Comparison of ENCODE assay signal across 9 cellular contexts in genomic region chr2:39620067-39620466, GRCh38. TPM values are rescaled to one million over a fixed set of nuclear protein-coding genes. Genes with fewer than 3 reads are reported as not detected.
DNase-seq lines count a peak whose midpoint lies in the region; ATAC-seq and TF ChIP-seq lines count a peak whose summit lies in the region.
"Had no signal": no experiment of that assay in that cellular context is flagged by ENCODE, and none has a peak within 500 bp of the region (broad histone marks: within the 10 kb centered on the region; RNA-seq: fewer than 3 reads in every experiment).

No MANE protein-coding gene starts in this region.

- H3K4me1 ChIP-seq in SK-N-SH (ENCODE audit: control insufficient read depth in 1 of 2, insufficient read depth in 2 of 2, low read depth in 1 of 2, low read length in 1 of 2), result peaks cover 3 to 8% of the 10 kb centered on the region in 2 experiments; a peak in 2 of 4 replicates
- H3K4me1 ChIP-seq in thyroid gland, result peaks cover 11 to 22% of the 10 kb centered on the region in 2 donors

- no peaks in the 10 kb centered on the region for H3K9me2 ChIP-seq in SK-N-SH

- peak; percentile 1 for DNase-seq in activated T-cell treated with anti-CD3 and anti-CD28 coated beads for 24 hours (ENCODE audit: low read depth)
- DNase-seq in activated T-cell treated with anti-CD3 and anti-CD28 coated beads, Interleukin-2, amount 50 U/mL, for 24 hours, result no peak
- DNase-seq in SK-N-SH, result peak; percentile 27
- peak; percentile 65 for DNase-seq in Right ventricle myocardium superior
- DNase-seq in thyroid gland, result peak; percentile 64 to 67
- DNase-seq in DMS79 treated with DMSO at 0.1 percent for 48 hours (lab: John Stamatoyannopoulos, UW), result no peak

- CTCF ChIA-PET in SK-N-SH (lab: Yijun Ruan, JAX), result interaction anchor here (1.2 kb wide), 1 partner anchor 12 kb away, joined by 3 read pairs; no protein-coding TSS in a partner anchor

- WGBS in SK-N-SH (ENCODE audit: low lambda C conversion rate), result 46% methylated on average over 6 of the region's 6 CpGs
- 32 to 35% methylated on average over 6 of the region's 6 CpGs for WGBS in thyroid gland, 2 donors

- no peaks in the 10 kb centered on the region for H4K20me1 ChIP-seq in SK-N-SH (ENCODE audit: insufficient read depth)

- POLR2A ChIA-PET in SK-N-SH (lab: Yijun Ruan, JAX), result no interaction called here

- no peaks in the 10 kb centered on the region for H3K36me3 ChIP-seq in SK-N-SH (replicated peaks in 1 of 2; ENCODE audit: control insufficient read depth in 1 of 2, insufficient read depth in 2 of 2, low read length in 1 of 2)
- no peaks in the 10 kb centered on the region for H3K36me3 ChIP-seq in thyroid gland

- no peak for TF ChIP-seq RAD21 in SK-N-SH (IDR thresholded peaks at IDR 0.05; ENCODE audit: low read length)

- peak overlapping the region; percentile 10; the same call in 1 of the 2 replicates for H2AFZ ChIP-seq in SK-N-SH (ENCODE audit: low read depth)

- H3K4me1 Mint-ChIP-seq in activated T-cell treated with anti-CD3 and anti-CD28 coated beads, Interleukin-2, amount 50 U/mL, for 24 hours (ENCODE audit: low read depth), result peaks cover 6% of the 10 kb centered on the region

- H3F3A ChIP-seq in SK-N-SH (replicated peaks; ENCODE audit: insufficient read depth), result no peaks in the 10 kb centered on the region

- H3K27me3 ChIP-seq in SK-N-SH (ENCODE audit: insufficient read depth), result no peaks in the 10 kb centered on the region; the same call in 1 of the 2 replicates
- H3K27me3 ChIP-seq in thyroid gland, result no peaks in the 10 kb centered on the region

- H3K4me3 ChIP-seq in SK-N-SH (ENCODE audit: low read depth in 2 of 2, low read length in 1 of 2) (no peak overlapping the region), thyroid gland (replicated peaks in 1 of 3) (no peak overlapping the region)

- no peaks in the 10 kb centered on the region for H3K79me2 ChIP-seq in SK-N-SH (ENCODE audit: insufficient read depth)

- no peak for ATAC-seq in Right ventricle myocardium superior (ENCODE audit: poor library complexity)
- ATAC-seq in HG03280 (IDR thresholded peaks at IDR 0.05; ENCODE audit: unreplicated experiment), result no peak
- no peak for ATAC-seq in HG03095 (IDR thresholded peaks at IDR 0.05; ENCODE audit: unreplicated experiment)

- H3K4me3 Mint-ChIP-seq in activated T-cell treated with anti-CD3 and anti-CD28 coated beads, Interleukin-2, amount 50 U/mL, for 24 hours, result no peak overlapping the region
- H3K4me3 Mint-ChIP-seq: CD4-positive, alpha-beta T cell had no signal

- TF ChIP-seq CTCF in SK-N-SH (IDR thresholded peaks at IDR 0.05), result no peak
- TF ChIP-seq CTCF in thyroid gland (IDR thresholded peaks at IDR 0.05), result no peak

- no peaks in the 10 kb centered on the region for H3K9me3 Mint-ChIP-seq in activated T-cell treated with anti-CD3 and anti-CD28 coated beads, Interleukin-2, amount 50 U/mL, for 24 hours
- H3K9me3 Mint-ChIP-seq: CD4-positive, alpha-beta T cell had no signal

- H3K9ac ChIP-seq in SK-N-SH, result no peak overlapping the region

- peaks cover 41% of the 10 kb centered on the region for H3K27me3 Mint-ChIP-seq in activated T-cell treated with anti-CD3 and anti-CD28 coated beads, Interleukin-2, amount 50 U/mL, for 24 hours

- no peak overlapping the region for H3K27ac Mint-ChIP-seq in activated T-cell treated with anti-CD3 and anti-CD28 coated beads, Interleukin-2, amount 50 U/mL, for 24 hours
- H3K27ac Mint-ChIP-seq: CD4-positive, alpha-beta T cell had no signal

- no peak for TF ChIP-seq EP300 in SK-N-SH (IDR thresholded peaks at IDR 0.05; ENCODE audit: borderline replicate concordance in 1 of 2, low read depth in 1 of 2, low read length in 1 of 2)

- H3K36me3 Mint-ChIP-seq in activated T-cell treated with anti-CD3 and anti-CD28 coated beads, Interleukin-2, amount 50 U/mL, for 24 hours (ENCODE audit: low read depth), result no peaks in the 10 kb centered on the region

- H3K9me3 ChIP-seq in SK-N-SH (no peaks in the 10 kb centered on the region), thyroid gland (no peaks in the 10 kb centered on the region)

- H3K27ac ChIP-seq in SK-N-SH (ENCODE audit: low read depth in 2 of 2, low read length in 1 of 2) (no peak overlapping the region), thyroid gland (no peak overlapping the region)

- H3K4me2 ChIP-seq in SK-N-SH, result no peak overlapping the region

- TF ChIP-seq POLR2A in thyroid gland (IDR thresholded peaks at IDR 0.05), result no peak

- intact Hi-C loops in Right ventricle myocardium superior (cut with DNase I) (no loop called here), thyroid gland (cut with DNase I) (no loop called here)

TF ChIP-seq in SK-N-SH, 30 proteins besides CTCF, POLR2A, EP300 and RAD21:
- peak; percentile 20; the same call in 1 of the 2 replicates for TF ChIP-seq TCF12 (IDR thresholded peaks at IDR 0.05)
- TF ChIP-seq PBX3 (IDR thresholded peaks at IDR 0.05), result peak; percentile 65
- TF ChIP-seq NFIC (IDR thresholded peaks at IDR 0.05; ENCODE audit: borderline replicate concordance), result peak; percentile 82
- TF ChIP-seq CHD2 (IDR thresholded peaks at IDR 0.05; ENCODE audit: low read length, partially characterized antibody), result no peak
- TF ChIP-seq SMC3 (IDR thresholded peaks at IDR 0.05; ENCODE audit: low read depth, low read length), result no peak

RNA-seq across cellular contexts. Expression of gene TMEM178A, which starts 45.6 kb away (rescaled TPM):
- polyA plus RNA-seq in SK-N-SH (2012; rRNA removed), result 0.60 and 0.84 TPM in 2 replicates
- 0.09 and 0.12 TPM in 2 replicates for polyA plus RNA-seq in SK-N-SH (2012; cell fraction: cytosol; rRNA removed)
- polyA plus RNA-seq in SK-N-SH (2012; cell fraction: nucleus; rRNA removed), result 7.5 and 10.3 TPM in 2 replicates
- total RNA-seq in Right ventricle myocardium superior (1.9 TPM), thyroid gland (1 to 10 TPM; 1.9 to 6.5 (median 4.0) TPM)

Comparison
In these comparisons a context has a peak if more than half of its experiments do, and no peak if none do; other contexts are left out.
1. DNase-seq: peak in activated T-cell treated with anti-CD3 and anti-CD28 coated beads for 24 hours (single experiment), SK-N-SH (single experiment), Right ventricle myocardium superior (single experiment) and thyroid gland (2 of 2); none in activated T-cell treated with anti-CD3 and anti-CD28 coated beads, Interleukin-2, amount 50 U/mL, for 24 hours (single experiment) and DMS79 treated with DMSO at 0.1 percent for 48 hours (single experiment).